In genomic region chr7:76108540-76109233, GRCh38 we compare ENCODE assay signal across 10 cellular contexts.
DNase-seq lines count a peak whose midpoint lies in the region; ATAC-seq and TF ChIP-seq lines count a peak whose summit lies in the region.
"Had no signal": no experiment of that assay in that cellular context is flagged by ENCODE, and none has a peak within 500 bp of the region (broad histone marks: within the 10 kb centered on the region; RNA-seq: fewer than 3 reads in every experiment).

No MANE protein-coding gene starts in this region.

- DNase-seq in DMS53 (lab: John Stamatoyannopoulos, UW) = peak; percentile 96
- peak; percentile 41 for DNase-seq in NCI-H510A treated with DMSO at 0.1 percent for 48 hours (lab: John Stamatoyannopoulos, UW)
- no peak for DNase-seq in epithelial cell of prostate (ENCODE audit: low read depth, low spot score)
- DNase-seq in nephron progenitor cell = peak; percentile 34
- DNase-seq in MV-4-11 (lab: John Stamatoyannopoulos, UW) = no peak
- no peak for DNase-seq in superior temporal gyrus (ENCODE audit: extremely low spot score)
- DNase-seq: T-cell had no signal

- ATAC-seq in GM21786 (IDR thresholded peaks at IDR 0.05; ENCODE audit: unreplicated experiment) (no peak), HG03175 (IDR thresholded peaks at IDR 0.05; ENCODE audit: unreplicated experiment) (no peak)
- ATAC-seq: T-cell had no signal

- peaks cover 22% of the 10 kb centered on the region for H3K4me1 Mint-ChIP-seq in nephron progenitor cell
- H3K4me1 Mint-ChIP-seq: activated naive CD4-positive, alpha-beta T cell treated with anti-CD3 and anti-CD28 coated beads, Interleukin-2, amount 50 U/mL, for 24 hours; T-cell had no signal

- H3K36me3 Mint-ChIP-seq in nephron progenitor cell (ENCODE audit: low read depth) = no peaks in the 10 kb centered on the region
- H3K36me3 Mint-ChIP-seq: activated naive CD4-positive, alpha-beta T cell treated with anti-CD3 and anti-CD28 coated beads, Interleukin-2, amount 50 U/mL, for 24 hours; T-cell had no signal

- peak overlapping the region; percentile 79 for H3K27ac Mint-ChIP-seq in nephron progenitor cell
- H3K27ac Mint-ChIP-seq: activated naive CD4-positive, alpha-beta T cell treated with anti-CD3 and anti-CD28 coated beads, Interleukin-2, amount 50 U/mL, for 24 hours; T-cell had no signal

- peaks cover 3% of the 10 kb centered on the region for H3K27me3 Mint-ChIP-seq in nephron progenitor cell (ENCODE audit: low read depth, poor library complexity)
- H3K27me3 Mint-ChIP-seq: activated naive CD4-positive, alpha-beta T cell treated with anti-CD3 and anti-CD28 coated beads, Interleukin-2, amount 50 U/mL, for 24 hours had no signal

- no peaks in the 10 kb centered on the region for H3K9me3 Mint-ChIP-seq in nephron progenitor cell
- H3K9me3 Mint-ChIP-seq: activated naive CD4-positive, alpha-beta T cell treated with anti-CD3 and anti-CD28 coated beads, Interleukin-2, amount 50 U/mL, for 24 hours; T-cell had no signal

- no peak overlapping the region for H3K4me3 Mint-ChIP-seq in nephron progenitor cell
- H3K4me3 Mint-ChIP-seq: activated naive CD4-positive, alpha-beta T cell treated with anti-CD3 and anti-CD28 coated beads, Interleukin-2, amount 50 U/mL, for 24 hours; T-cell had no signal

- TF ChIP-seq CTCF in nephron progenitor cell (IDR thresholded peaks at IDR 0.05) = no peak

- H3K27ac ChIP-seq in epithelial cell of prostate = peak overlapping the region; percentile 90

Comparison
In these comparisons a context has a peak if more than half of its experiments do, and no peak if none do; other contexts are left out.
1. DNase-seq: peak in DMS53 (single experiment), NCI-H510A treated with DMSO at 0.1 percent for 48 hours (single experiment) and nephron progenitor cell (single experiment); none in epithelial cell of prostate (single experiment), MV-4-11 (single experiment) and superior temporal gyrus (single experiment).